Comparison of ENCODE assay signal across 18 cellular contexts in the genomic region with DNA sequence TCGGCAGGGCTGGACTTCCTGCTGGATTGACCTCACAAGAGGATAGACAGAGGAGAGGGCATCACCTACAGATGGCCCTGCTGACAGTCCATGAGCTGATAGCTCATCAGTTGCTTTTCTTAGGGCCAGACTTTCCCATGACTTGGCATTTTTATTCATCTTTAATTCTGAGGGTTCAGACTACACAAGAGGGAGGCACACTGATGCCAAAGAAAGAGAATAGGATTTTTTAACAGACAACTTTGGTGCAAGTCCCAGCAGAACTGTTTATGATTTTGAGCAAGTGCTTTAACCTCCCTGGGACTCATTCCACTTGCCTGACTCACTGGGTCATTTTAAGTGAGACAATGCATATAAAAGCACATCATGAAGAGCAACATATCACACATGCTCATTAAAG.
A peak's percentile ranks its signal among the peaks of the same experiment; 100 is the strongest.
DNase-seq lines count a peak whose midpoint lies in the region; ATAC-seq and TF ChIP-seq lines count a peak whose summit lies in the region.
"Had no signal": no experiment of that assay in that cellular context is flagged by ENCODE, and none has a peak within 500 bp of the region (broad histone marks: within the 10 kb centered on the region; RNA-seq: fewer than 3 reads in every experiment).

No MANE protein-coding gene starts in this region.

- TF ChIP-seq CTCF in RWPE2 (IDR thresholded peaks at IDR 0.05; ENCODE audit: poor library complexity, severe bottlenecking) (no peak), endothelial cell (IDR thresholded peaks at IDR 0.05; ENCODE audit: unreplicated experiment) (no peak)

- H3K27me3 ChIP-seq in RWPE2 (ENCODE audit: insufficient read depth, poor library complexity, severe bottlenecking), result no peaks in the 10 kb centered on the region

- DNase-seq in ELR (ENCODE audit: low read depth), result peak; percentile 32
- DNase-seq in RWPE2 (ENCODE audit: low spot score), result no peak
- DNase-seq in fibroblast of the conjunctiva (ENCODE audit: low read depth), result peak; percentile 33
- peak; percentile 41 for DNase-seq in stromal cell of bone marrow (ENCODE audit: low read depth)
- DNase-seq in endothelial cell (ENCODE audit: low spot score), result no peak
- DNase-seq in NCI-H82 treated with DMSO at 0.1 percent for 48 hours (lab: John Stamatoyannopoulos, UW; ENCODE audit: unreplicated experiment), result no peak
- DNase-seq: activated CD8-positive, alpha-beta T cell treated with anti-CD3 and anti-CD28 coated beads, Interleukin-2, amount 10 ng/mL, durations not matched to agents 7 days and 5 days; activated effector memory CD4-positive, alpha-beta T cell treated with Interleukin-2 at 50 U/mL for 16 hours; Caco-2; effector memory CD8-positive, alpha-beta T cell; hypothalamus; naive thymus-derived CD8-positive, alpha-beta T cell; right cardiac atrium; SIG-M5; stimulated activated naive CD4-positive, alpha-beta T cell had no signal

- peaks cover 25% of the 10 kb centered on the region for H3K4me1 ChIP-seq in RWPE2 (ENCODE audit: insufficient read depth, poor library complexity, severe bottlenecking)
- H3K4me1 ChIP-seq: Caco-2 had no signal

- peaks cover under 1% of the 10 kb centered on the region for H3K27me3 Mint-ChIP-seq in endothelial cell (ENCODE audit: unreplicated experiment)

- H3K9me3 Mint-ChIP-seq in endothelial cell (ENCODE audit: unreplicated experiment), result no peaks in the 10 kb centered on the region

- no peak overlapping the region for H3K27ac Mint-ChIP-seq in endothelial cell (ENCODE audit: unreplicated experiment)
- H3K27ac Mint-ChIP-seq: activated CD8-positive, alpha-beta T cell treated with anti-CD3 and anti-CD28 coated beads, Interleukin-2, amount 10 ng/mL, durations not matched to agents 7 days and 5 days; brain; effector memory CD8-positive, alpha-beta T cell; naive thymus-derived CD8-positive, alpha-beta T cell had no signal

- H3K36me3 ChIP-seq in RWPE2 (ENCODE audit: low read depth), result no peaks in the 10 kb centered on the region

- H3K4me3 Mint-ChIP-seq in endothelial cell (ENCODE audit: unreplicated experiment), result no peak overlapping the region
- H3K4me3 Mint-ChIP-seq: activated CD8-positive, alpha-beta T cell treated with anti-CD3 and anti-CD28 coated beads, Interleukin-2, amount 10 ng/mL, durations not matched to agents 7 days and 5 days; brain; effector memory CD8-positive, alpha-beta T cell; naive thymus-derived CD8-positive, alpha-beta T cell had no signal

- no peak overlapping the region for H3K4me3 ChIP-seq in RWPE2 (ENCODE audit: severe bottlenecking)

- H3K36me3 Mint-ChIP-seq in endothelial cell (ENCODE audit: low read depth, unreplicated experiment), result no peaks in the 10 kb centered on the region
- H3K36me3 Mint-ChIP-seq: brain; naive thymus-derived CD8-positive, alpha-beta T cell had no signal

- H3K4me1 Mint-ChIP-seq in endothelial cell (ENCODE audit: unreplicated experiment), result no peaks in the 10 kb centered on the region
- H3K4me1 Mint-ChIP-seq: brain; naive thymus-derived CD8-positive, alpha-beta T cell had no signal

- ATAC-seq in RWPE2 (ENCODE audit: low read depth) (peak; percentile 62), HG03520 (IDR thresholded peaks at IDR 0.05; ENCODE audit: unreplicated experiment) (no peak), GM19023 (IDR thresholded peaks at IDR 0.05; ENCODE audit: unreplicated experiment) (no peak)
- ATAC-seq: activated CD8-positive, alpha-beta T cell treated with anti-CD3 and anti-CD28 coated beads, Interleukin-2, amount 10 ng/mL, durations not matched to agents 7 days and 5 days; effector memory CD8-positive, alpha-beta T cell; naive thymus-derived CD8-positive, alpha-beta T cell; right cardiac atrium had no signal

- H3K27ac ChIP-seq in RWPE2 (ENCODE audit: poor library complexity, severe bottlenecking), result peak overlapping the region; percentile 83

- no peaks in the 10 kb centered on the region for H3K9me3 ChIP-seq in RWPE2 (ENCODE audit: severe bottlenecking)

Comparison
In these comparisons a context has a peak if more than half of its experiments do, and no peak if none do; other contexts are left out.
1. DNase-seq: peak in ELR (single experiment), fibroblast of the conjunctiva (single experiment) and stromal cell of bone marrow (single experiment); none in RWPE2 (single experiment), endothelial cell (single experiment) and NCI-H82 treated with DMSO at 0.1 percent for 48 hours (single experiment).